Comparison of ENCODE assay signal across 16 cellular contexts in the genomic region with DNA sequence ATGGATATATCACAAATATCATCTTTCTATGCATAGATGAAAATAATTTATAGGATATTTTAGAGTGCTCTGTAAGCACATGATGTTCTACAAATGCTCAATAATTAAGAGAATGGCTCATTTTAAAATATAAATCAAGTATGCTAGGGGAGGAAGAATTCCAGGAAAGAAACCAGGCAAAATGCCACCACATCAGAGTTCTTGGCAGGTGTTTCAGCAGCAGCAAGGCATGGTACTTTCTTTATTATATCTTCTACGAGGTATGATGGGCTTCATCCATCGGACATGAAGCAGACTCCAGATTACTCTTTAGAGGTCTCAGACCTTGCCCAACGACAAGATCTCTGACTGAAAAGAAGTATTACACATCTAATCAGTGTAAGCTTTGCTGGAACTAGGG.
DNase-seq lines count a peak whose midpoint lies in the region; ATAC-seq and TF ChIP-seq lines count a peak whose summit lies in the region.
"Had no signal": no experiment of that assay in that cellular context is flagged by ENCODE, and none has a peak within 500 bp of the region (broad histone marks: within the 10 kb centered on the region; RNA-seq: fewer than 3 reads in every experiment).

No MANE protein-coding gene starts in this region.

- H3K9ac ChIP-seq in SK-N-MC (ENCODE audit: insufficient read length): no peak overlapping the region
- H3K9ac ChIP-seq: BLaER1 treated with 17β-estradiol and CSF1 and Interleukin-3, amounts not matched to agents 10 nM and 100 nM had no signal

- no peak for DNase-seq in SK-N-MC (ENCODE audit: low read depth, low spot score)
- DNase-seq in astrocyte of the hippocampus (ENCODE audit: low read depth, low spot score): peak; percentile 28
- DNase-seq in foreskin melanocyte: no peak
- DNase-seq: AML-193; Caco-2; Calu3; CD4-positive, alpha-beta T cell; CD8-positive, alpha-beta T cell; DMS79 treated with DMSO at 0.1 percent for 48 hours; GF-D8 had no signal

- peak overlapping the region; percentile 16; the same call in 1 of the 2 replicates for H3K27ac ChIP-seq in SK-N-MC
- H3K27ac ChIP-seq: 22Rv1; A549; BLaER1 treated with 17β-estradiol and CSF1 and Interleukin-3, amounts not matched to agents 10 nM and 100 nM; C4-2B had no signal

- ATAC-seq in SK-N-SH treated with all-trans-retinoic acid at 6 μM for 48 hours (peak; percentile 47), GM18867 (IDR thresholded peaks at IDR 0.05; ENCODE audit: unreplicated experiment) (no peak)
- ATAC-seq: A549; CD8-positive, alpha-beta T cell had no signal

- no peak overlapping the region for H3K4me3 ChIP-seq in SK-N-MC
- H3K4me3 ChIP-seq: A549; BLaER1 treated with 17β-estradiol and CSF1 and Interleukin-3, amounts not matched to agents 10 nM and 100 nM had no signal

- no peaks in the 10 kb centered on the region; the same call in 1 of the 2 replicates for H3K9me3 ChIP-seq in SK-N-MC (ENCODE audit: low read depth, low read length)
- H3K9me3 ChIP-seq: A549, Caco-2 had no signal

- H3K36me3 ChIP-seq in SK-N-MC (ENCODE audit: insufficient read depth, low read length): no peaks in the 10 kb centered on the region; the same call in 1 of the 2 replicates
- H3K36me3 ChIP-seq: BLaER1 treated with 17β-estradiol and CSF1 and Interleukin-3, amounts not matched to agents 10 nM and 100 nM had no signal

TF ChIP-seq in SK-N-SH treated with all-trans-retinoic acid at 6 μM for 48 hours, 23 proteins besides CTCF, POLR2A, EP300 and RAD21:
- TF ChIP-seq ARNTL (CRISPR knock-in tag; IDR thresholded peaks at IDR 0.05; ENCODE audit: borderline replicate concordance, low read depth): no peak
- TF ChIP-seq ISL1 (CRISPR knock-in tag; IDR thresholded peaks at IDR 0.05): peak; percentile 57; the same call in 1 of the 2 replicates
